8 cellular contexts compared by ENCODE assay signal in genomic region chr2:95192891-95193290, GRCh38. TPM values are rescaled to one million over a fixed set of nuclear protein-coding genes. Genes with fewer than 3 reads are reported as not detected.
DNase-seq lines count a peak whose midpoint lies in the region; ATAC-seq and TF ChIP-seq lines count a peak whose summit lies in the region.
"Not testable (repeated sequence)": the region's sequence is repeated elsewhere in the genome, so short reads cannot be mapped to it uniquely, and the experiment has no call there.

No MANE protein-coding gene starts in this region.

- not testable (repeated sequence) for H4K20me1 ChIP-seq in GM23338 (replicated peaks; ENCODE audit: insufficient read depth); mammary epithelial cell (ENCODE audit: insufficient read depth, low read length); neural progenitor cell (ENCODE audit: low read depth)

- BruUV-seq in mammary epithelial cell (replicated peaks; lab: Mats Ljungman, UMichigan): not testable (repeated sequence)

- not testable (repeated sequence) for H3K9me3 Mint-ChIP-seq in GM23338
- H3K9me3 Mint-ChIP-seq in neural progenitor cell: peaks cover 21% of the 10 kb centered on the region

- not testable (repeated sequence) for H3K4me1 Mint-ChIP-seq in GM23338, neural progenitor cell

- in situ Hi-C loops in mammary epithelial cell (cut with MboI; ENCODE audit: low sequenced_read_pairs in 2 of 2): not testable (repeated sequence)

- H3F3A ChIP-seq in GM23338 (replicated peaks; ENCODE audit: low read depth); neural progenitor cell (ENCODE audit: low read depth): not testable (repeated sequence)

- dilution Hi-C loops in mammary epithelial cell (cut with HindIII; ENCODE audit: low sequenced_read_pairs): not testable (repeated sequence)

- not testable (repeated sequence) for H3K4me3 ChIP-seq in AG04450 (ENCODE audit: low read depth, low read length); GM23338; mammary epithelial cell (replicated peaks in 1 of 3; ENCODE audit: insufficient read depth in 1 of 3, low read depth in 2 of 3, low read length in 3 of 3); left ventricle myocardium inferior; neural progenitor cell

- not testable (repeated sequence) for H3K27ac Mint-ChIP-seq in GM23338, neural progenitor cell

- H3K36me3 Mint-ChIP-seq in GM23338 (ENCODE audit: low read depth); neural progenitor cell: not testable (repeated sequence)

- POLR2A ChIA-PET in AG04450 (lab: Yijun Ruan, JAX): not testable (repeated sequence)

- H3K27me3 ChIP-seq in AG04450 (ENCODE audit: control insufficient read depth, insufficient read depth, low read length); GM23338 (ENCODE audit: insufficient read depth); mammary epithelial cell (ENCODE audit: insufficient read depth, low read length); left ventricle myocardium inferior (ENCODE audit: low read depth); neural progenitor cell: not testable (repeated sequence)

- not testable (repeated sequence) for H3K4me1 ChIP-seq in GM23338 (ENCODE audit: insufficient read depth); mammary epithelial cell (ENCODE audit: insufficient read depth, low read length); left ventricle myocardium inferior; neural progenitor cell

- H3K79me2 ChIP-seq in GM23338 (replicated peaks; ENCODE audit: insufficient read depth); mammary epithelial cell (ENCODE audit: insufficient read depth, low read length); neural progenitor cell (ENCODE audit: low read depth): not testable (repeated sequence)

- H3K4me3 Mint-ChIP-seq in GM23338, neural progenitor cell: not testable (repeated sequence)

- not testable (repeated sequence) for H3K9ac ChIP-seq in mammary epithelial cell (ENCODE audit: insufficient read depth, low read length); neural progenitor cell

- not testable (repeated sequence) for DNase-seq in AG04450 (ENCODE audit: low read depth, low spot score)
- DNase-seq in GM23338 (ENCODE audit: low spot score) (peak; percentile 48), RPMI8226 (peak; percentile 42), mammary epithelial cell (peak; percentile 24), left ventricle myocardium inferior (peak; percentile 62), neural progenitor cell (ENCODE audit: low spot score) (peak; percentile 53)
- peak; percentile 6 for DNase-seq in activated CD8-positive, alpha-beta memory T cell treated with anti-CD3 and anti-CD28 coated beads, Interleukin-2, amount 50 U/mL, for 24 hours (ENCODE audit: extremely low read depth)
- peak; percentile 6 for DNase-seq in stimulated activated CD8-positive, alpha-beta memory T cell treated with anti-CD3 and anti-CD28 coated beads, Interleukin-12 subunit alpha, Interleukin-12 subunit beta, amount 100 ng/mL, for 4 hours (ENCODE audit: low read depth)

- CTCF ChIA-PET in AG04450 (lab: Charles Lee): interaction anchor here (1.0 kb wide), 1 partner anchor 13 kb away, joined by 3 read pairs; no protein-coding TSS in a partner anchor
- CTCF ChIA-PET in mammary epithelial cell (lab: Charles Lee; ENCODE audit: low non-redundant PET): not testable (repeated sequence)

- not testable (repeated sequence) for ATAC-seq in GM23338

- TF ChIP-seq CTCF in AG04450 (IDR thresholded peaks at IDR 0.05; ENCODE audit: low read depth, low read length): peak; percentile 50
- peak; percentile 57 to 71 for TF ChIP-seq CTCF in GM23338 (conservative IDR thresholded peaks at IDR 0.05; ENCODE audit: low read depth in 2 of 2)
- TF ChIP-seq CTCF in mammary epithelial cell (conservative IDR thresholded peaks at IDR 0.05 in 1 of 2, IDR thresholded peaks at IDR 0.05 in 1 of 2; ENCODE audit: extremely low read depth in 1 of 2, insufficient read depth in 1 of 2, low read depth in 1 of 2, low read length in 2 of 2): peak; percentile 22 to 63
- peak; percentile 73 for TF ChIP-seq CTCF in left ventricle myocardium inferior (IDR thresholded peaks at IDR 0.05; ENCODE audit: borderline replicate concordance)
- peak; percentile 51 for TF ChIP-seq CTCF in neural progenitor cell (IDR thresholded peaks at IDR 0.05)

- WGBS in mammary epithelial cell (ENCODE audit: low coverage, missing lambda C conversion rate): 0% methylated on average over 9 of the region's 12 CpGs

- peaks cover 11% of the 10 kb centered on the region for H3K27me3 Mint-ChIP-seq in GM23338 (ENCODE audit: insufficient read depth, low read depth, poor library complexity)
- H3K27me3 Mint-ChIP-seq in neural progenitor cell (ENCODE audit: insufficient read depth, low read depth): not testable (repeated sequence)

- not testable (repeated sequence) for H3K36me3 ChIP-seq in GM23338 (ENCODE audit: insufficient read depth); mammary epithelial cell (ENCODE audit: insufficient read depth, low read length); left ventricle myocardium inferior; neural progenitor cell

- H3K9me3 ChIP-seq in AG04450 (ENCODE audit: control insufficient read depth, insufficient read depth, low read length); mammary epithelial cell (replicated peaks; ENCODE audit: insufficient read depth, low read length); left ventricle myocardium inferior (replicated peaks); neural progenitor cell (ENCODE audit: low read depth): not testable (repeated sequence)

- intact Hi-C loops in mammary epithelial cell (cut with micrococcal nuclease): loop anchor here (1.0 kb wide), 2 partner anchors 14 to 122 kb away; partner anchors contain the start of gene ZNF892
- intact Hi-C loops in left ventricle myocardium inferior (cut with micrococcal nuclease): not testable (repeated sequence)

- not testable (repeated sequence) for H3K9me2 ChIP-seq in GM23338 (ENCODE audit: insufficient read depth)

- H3K27ac ChIP-seq in AG04450 (ENCODE audit: low read depth, low read length); GM23338 (ENCODE audit: low read depth); mammary epithelial cell (ENCODE audit: insufficient read depth, low read depth, low read length); left ventricle myocardium inferior (replicated peaks); neural progenitor cell: not testable (repeated sequence)

- H2AFZ ChIP-seq in GM23338; mammary epithelial cell (ENCODE audit: low read depth, low read length); neural progenitor cell (replicated peaks): not testable (repeated sequence)

- not testable (repeated sequence) for H3K4me2 ChIP-seq in GM23338; mammary epithelial cell (ENCODE audit: insufficient read depth, low read depth, low read length); neural progenitor cell

TF ChIP-seq in GM23338, 12 proteins besides CTCF, POLR2A, EP300 and RAD21:
- peak; percentile 74 for TF ChIP-seq CREB1 (CRISPR knock-in tag; IDR thresholded peaks at IDR 0.05; ENCODE audit: low read depth)

RNA-seq across cellular contexts. Expression of gene ZNF892, which starts 14.4 kb away (rescaled TPM):
- polyA plus RNA-seq in AG04450 (2011; rRNA removed) (1.6 TPM in 2 replicates), GM23338 (2016; fragmentation: Nextera tagmentation; extraction: Ambion mirVana) (2.2 and 2.7 TPM in 2 replicates), mammary epithelial cell (1.8 TPM)
- 4.7 and 6.0 TPM in 2 replicates for polyA minus RNA-seq in AG04450 (2011; rRNA and poly(A)+ RNA removed)
- 13.3 and 17.9 TPM in 2 replicates for total RNA-seq in GM23338 (2014; rRNA removed; shearing (Covaris generic))
- total RNA-seq in mammary epithelial cell (10 to 100 TPM in 1 of 2 donors, 1 to 10 TPM in 1; 4.8 to 12.0 TPM), left ventricle myocardium inferior (4.0 TPM), neural progenitor cell (ENCODE audit: low replicate concordance) (15.4 and 20.6 TPM in 2 replicates)
- 3.9 TPM for polyA minus RNA-seq in mammary epithelial cell

RNA-seq across cellular contexts. Expression of gene ZNF2, which starts 27.3 kb away (rescaled TPM):
- polyA plus RNA-seq in AG04450 (2011; rRNA removed): 4.1 and 4.8 TPM in 2 replicates
- 8.3 and 9.6 TPM in 2 replicates for polyA minus RNA-seq in AG04450 (2011; rRNA and poly(A)+ RNA removed)
- total RNA-seq in GM23338 (2014; rRNA removed; shearing (Covaris generic)): 2.5 and 3.4 TPM in 2 replicates
- 1.3 and 2.0 TPM in 2 replicates for polyA plus RNA-seq in GM23338 (2016; fragmentation: Nextera tagmentation; extraction: Ambion mirVana)
- total RNA-seq in mammary epithelial cell: 1 to 10 TPM; 4.3 to 8.8 TPM
- polyA plus RNA-seq in mammary epithelial cell: 3.3 TPM
- polyA minus RNA-seq in mammary epithelial cell: 2.8 TPM
- total RNA-seq in left ventricle myocardium inferior: 3.4 TPM
- total RNA-seq in neural progenitor cell (ENCODE audit: low replicate concordance): 5.1 and 5.2 TPM in 2 replicates

RNA-seq across cellular contexts. Expression of gene ZNF514, which starts 33.2 kb away (rescaled TPM):
- 7.8 and 9.8 TPM in 2 replicates for polyA plus RNA-seq in AG04450 (2011; rRNA removed)
- 6.1 and 9.2 TPM in 2 replicates for polyA minus RNA-seq in AG04450 (2011; rRNA and poly(A)+ RNA removed)
- total RNA-seq in GM23338 (2014; rRNA removed; shearing (Covaris generic)): 5.7 and 7.2 TPM in 2 replicates
- 8.3 and 9.3 TPM in 2 replicates for polyA plus RNA-seq in GM23338 (2016; fragmentation: Nextera tagmentation; extraction: Ambion mirVana)
- 10 to 100 TPM; 12.4 to 14.5 TPM for total RNA-seq in mammary epithelial cell
- 4.4 TPM for polyA plus RNA-seq in mammary epithelial cell
- polyA minus RNA-seq in mammary epithelial cell: not detected
- total RNA-seq in left ventricle myocardium inferior: 15.1 TPM
- total RNA-seq in neural progenitor cell (ENCODE audit: low replicate concordance): 24.0 and 28.7 TPM in 2 replicates
